Comparison of ENCODE assay signal across 8 cellular contexts in the genomic region with DNA sequence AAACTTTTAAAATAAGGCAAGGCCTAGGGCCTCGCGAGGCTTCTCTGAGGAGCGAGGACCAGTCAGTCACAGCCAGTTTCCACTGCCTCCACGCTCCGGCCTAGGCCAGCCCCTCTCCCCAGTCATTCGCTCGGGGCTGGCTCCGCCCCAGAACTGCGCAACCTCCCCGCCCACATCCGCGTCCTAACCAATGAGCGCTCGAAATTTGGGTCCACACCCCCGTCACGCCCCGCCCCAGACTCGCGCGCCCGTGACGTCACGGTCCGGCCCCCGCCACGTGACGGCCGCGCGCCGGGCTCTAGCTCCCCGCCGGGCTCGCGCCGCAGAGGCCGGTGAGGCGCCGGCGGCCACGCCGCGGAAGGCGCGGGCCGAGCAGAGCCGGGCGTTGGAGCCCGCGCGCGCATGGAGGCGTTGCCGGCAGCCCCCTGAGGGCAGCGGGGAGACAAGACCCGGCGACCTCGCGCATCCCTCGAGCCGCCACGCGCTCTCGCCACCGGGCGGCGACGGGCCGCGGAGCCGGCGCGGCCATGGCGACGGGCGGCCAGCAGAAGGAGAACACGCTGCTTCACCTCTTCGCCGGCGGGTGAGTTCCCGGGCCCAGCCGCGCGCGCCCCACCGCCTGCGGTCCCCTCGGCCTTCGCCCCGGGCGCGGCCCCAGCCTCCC. TPM values are rescaled to one million over a fixed set of nuclear protein-coding genes. Genes with fewer than 3 reads are reported as not detected.
DNase-seq lines count a peak whose midpoint lies in the region; ATAC-seq, FAIRE-seq and TF ChIP-seq lines count a peak whose summit lies in the region.

A gene with protein sequence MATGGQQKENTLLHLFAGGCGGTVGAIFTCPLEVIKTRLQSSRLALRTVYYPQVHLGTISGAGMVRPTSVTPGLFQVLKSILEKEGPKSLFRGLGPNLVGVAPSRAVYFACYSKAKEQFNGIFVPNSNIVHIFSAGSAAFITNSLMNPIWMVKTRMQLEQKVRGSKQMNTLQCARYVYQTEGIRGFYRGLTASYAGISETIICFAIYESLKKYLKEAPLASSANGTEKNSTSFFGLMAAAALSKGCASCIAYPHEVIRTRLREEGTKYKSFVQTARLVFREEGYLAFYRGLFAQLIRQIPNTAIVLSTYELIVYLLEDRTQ (plus strand): TSS at position 301 of the 664 bp plus-strand sequence. CDS start 227 bp downstream, at position 528.

- WGBS in HepG2 (ENCODE audit: low lambda C conversion rate): 0% methylated on average over 1 of the region's 92 CpGs

- CTCF ChIA-PET in HepG2 (lab: Yijun Ruan, JAX; ENCODE audit: low intra/inter-chr PET ratio, low total read pairs): no interaction called here

- ATAC-seq in GM19372 (IDR thresholded peaks at IDR 0.05; ENCODE audit: low read depth, unreplicated experiment): peak; percentile 93
- peak; percentile 91 for ATAC-seq in HG03521 (IDR thresholded peaks at IDR 0.05; ENCODE audit: unreplicated experiment)
- peak; percentile 91 for ATAC-seq in HepG2

- peak; percentile 81 to 84 for TF ChIP-seq POLR2A in HepG2 (IDR thresholded peaks at IDR 0.05; ENCODE audit: insufficient read depth in 1 of 2, low read depth in 2 of 2, low read length in 2 of 2)

- intact Hi-C loops in HepG2 (cut with micrococcal nuclease; ENCODE audit: unreplicated experiment): loop anchor here (5.0 kb wide), 1 partner anchor 37 kb away; no protein-coding TSS in a partner anchor

- H3K4me3 ChIP-seq in HepG2 (replicated peaks in 1 of 3; ENCODE audit: insufficient read depth in 1 of 3, low read depth in 2 of 3, low read length in 3 of 3): peak within 1 kb of the TSS; percentile 76 to 97 (median 92)

- TF ChIP-seq RAD21 in HepG2 (CRISPR knock-in tag; IDR thresholded peaks at IDR 0.05): peak; percentile 47; the same call in 1 of the 2 replicates

- in situ Hi-C loops in HepG2 (cut with HindIII; ENCODE audit: extremely low pct_ligation_motif_present, low pct_unique_long_range_greater_than_20kb): no loop called here

- no peaks in the 10 kb centered on the region for H3K27me3 ChIP-seq in HepG2 (ENCODE audit: control insufficient read depth in 1 of 2, insufficient read depth in 2 of 2, low read length in 2 of 2)

- H2AFZ ChIP-seq in HepG2 (ENCODE audit: low read length): no peak within 1 kb of the TSS

- H3K79me2 ChIP-seq in HepG2 (ENCODE audit: insufficient read depth, low read length): peaks cover 45% of the 10 kb centered on the region

- TF ChIP-seq EP300 in HepG2 (IDR thresholded peaks at IDR 0.05; ENCODE audit: low read depth in 2 of 2, low read length in 2 of 2) (no peak), HepG2 (CRISPR knock-in tag; IDR thresholded peaks at IDR 0.05; ENCODE audit: borderline replicate concordance) (no peak)

- H4K20me1 ChIP-seq in HepG2 (ENCODE audit: insufficient read depth, low read length): peaks cover 5% of the 10 kb centered on the region

- H3K4me1 ChIP-seq in HepG2 (ENCODE audit: insufficient read depth, low read length): peaks cover 61% of the 10 kb centered on the region

- H3K9me3 ChIP-seq in HepG2 (ENCODE audit: low read length): no peaks in the 10 kb centered on the region; the same call in 1 of the 2 replicates

- TF ChIP-seq CTCF in C4-2B (conservative IDR thresholded peaks at IDR 0.05) (no peak), HepG2 (CRISPR knock-in tag; IDR thresholded peaks at IDR 0.05) (peak; percentile 8; the same call in 1 of the 2 replicates)

- peak within 1 kb of the TSS; percentile 85 for H3K4me2 ChIP-seq in HepG2 (ENCODE audit: low read depth, low read length)

- peak within 1 kb of the TSS; percentile 89 for H3K9ac ChIP-seq in HepG2 (ENCODE audit: insufficient read depth, low read depth, low read length)

- DNase-seq in NCI-H69 (lab: John Stamatoyannopoulos, UW): peak; percentile 94
- DNase-seq in activated CD4-positive, alpha-beta T cell treated with anti-CD3 and anti-CD28 coated beads, Interleukin-2, amount 50 U/mL, for 24 hours (ENCODE audit: low read depth in 1 of 2, low spot score in 1 of 2): peak; percentile 96 to 97
- peak; percentile 99 for DNase-seq in dermis blood vessel endothelial cell
- peak; percentile 92 for DNase-seq in HepG2 (ENCODE audit: low spot score)
- DNase-seq in stimulated activated CD4-positive, alpha-beta T cell treated with anti-CD3 and anti-CD28 coated beads, Interleukin-2, amount 100 ng/mL, for 48 hours: peak; percentile 99 to 100

- BruUV-seq in HepG2 (replicated peaks; lab: Mats Ljungman, UMichigan): no TSS peak

- no peaks in the 10 kb centered on the region; a peak in 1 of 5 replicates for H3K36me3 ChIP-seq in HepG2 (replicated peaks in 1 of 2; ENCODE audit: control insufficient read depth in 1 of 2, insufficient read depth in 2 of 2, low read length in 2 of 2)

- peak; percentile 89 for FAIRE-seq in HepG2 (lab: Jason Lieb, UNC)

- peak within 1 kb of the TSS; percentile 97 for H3K27ac ChIP-seq in C4-2B
- H3K27ac ChIP-seq in HepG2 (ENCODE audit: extremely low read length, insufficient read depth, low read length): peak within 1 kb of the TSS; percentile 86

- POLR2A ChIA-PET in HepG2 (lab: Yijun Ruan, JAX): interaction anchor here (0.6 to 5.4 kb wide), 9 partner anchors 13 to 305 kb away, joined by 3 to 82 read pairs (median 6); a partner anchor contains a TSS

TF ChIP-seq in HepG2, 621 proteins besides CTCF, POLR2A, EP300 and RAD21 (continues in another document):
- TF ChIP-seq YEATS2 (CRISPR knock-in tag; IDR thresholded peaks at IDR 0.05; ENCODE audit: borderline replicate concordance): no peak; the same call in 1 of the 2 replicates
- no peak for TF ChIP-seq ZNF383 (CRISPR knock-in tag; IDR thresholded peaks at IDR 0.05; ENCODE audit: borderline replicate concordance)
- peak; percentile 71 for TF ChIP-seq SP2 (CRISPR knock-in tag; IDR thresholded peaks at IDR 0.05)
- no peak for TF ChIP-seq FOXJ3 (CRISPR knock-in tag; IDR thresholded peaks at IDR 0.05; ENCODE audit: borderline replicate concordance)
- TF ChIP-seq ZEB1 (IDR thresholded peaks at IDR 0.05; ENCODE audit: insufficient replicate concordance, low read depth): no peak
- TF ChIP-seq SP4 (CRISPR knock-in tag; IDR thresholded peaks at IDR 0.05): peak; percentile 100
- peak; percentile 69; the same call in 1 of the 2 replicates for TF ChIP-seq ZFP36L1 (CRISPR knock-in tag; IDR thresholded peaks at IDR 0.05)
- no peak for TF ChIP-seq NFIC (IDR thresholded peaks at IDR 0.05; ENCODE audit: low read length)
- peak; percentile 77; the same call in 1 of the 2 replicates for TF ChIP-seq ZSCAN21 (CRISPR knock-in tag; IDR thresholded peaks at IDR 0.05; ENCODE audit: borderline replicate concordance)
- TF ChIP-seq, protein P1, sequence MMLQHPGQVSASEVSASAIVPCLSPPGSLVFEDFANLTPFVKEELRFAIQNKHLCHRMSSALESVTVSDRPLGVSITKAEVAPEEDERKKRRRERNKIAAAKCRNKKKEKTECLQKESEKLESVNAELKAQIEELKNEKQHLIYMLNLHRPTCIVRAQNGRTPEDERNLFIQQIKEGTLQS (CRISPR knock-in tag; IDR thresholded peaks at IDR 0.05): no peak
- TF ChIP-seq ZMYM3 (CRISPR knock-in tag; IDR thresholded peaks at IDR 0.05): no peak
- peak; percentile 14; the same call in 1 of the 2 replicates for TF ChIP-seq ELF1 (CRISPR knock-in tag; IDR thresholded peaks at IDR 0.05)
- TF ChIP-seq, protein P2, sequence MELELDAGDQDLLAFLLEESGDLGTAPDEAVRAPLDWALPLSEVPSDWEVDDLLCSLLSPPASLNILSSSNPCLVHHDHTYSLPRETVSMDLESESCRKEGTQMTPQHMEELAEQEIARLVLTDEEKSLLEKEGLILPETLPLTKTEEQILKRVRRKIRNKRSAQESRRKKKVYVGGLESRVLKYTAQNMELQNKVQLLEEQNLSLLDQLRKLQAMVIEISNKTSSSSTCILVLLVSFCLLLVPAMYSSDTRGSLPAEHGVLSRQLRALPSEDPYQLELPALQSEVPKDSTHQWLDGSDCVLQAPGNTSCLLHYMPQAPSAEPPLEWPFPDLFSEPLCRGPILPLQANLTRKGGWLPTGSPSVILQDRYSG (CRISPR knock-in tag; IDR thresholded peaks at IDR 0.05): no peak; the same call in 1 of the 2 replicates
- peak; percentile 48; the same call in 1 of the 2 replicates for TF ChIP-seq ZNF446 (CRISPR knock-in tag; IDR thresholded peaks at IDR 0.05)
- TF ChIP-seq MED1 (CRISPR knock-in tag; IDR thresholded peaks at IDR 0.05): no peak
- no peak for TF ChIP-seq SMARCC2 (IDR thresholded peaks at IDR 0.05)
- peak; percentile 15 for TF ChIP-seq YY1 (IDR thresholded peaks at IDR 0.05; ENCODE audit: insufficient read depth, insufficient replicate concordance, low read depth, low read length)

RNA-seq across cellular contexts. Expression of the gene that starts here (rescaled TPM):
- total RNA-seq in dermis blood vessel endothelial cell (5.4 and 6.3 TPM in 2 replicates), HepG2 (2016; rRNA removed; fragmentation: Illumina TruSeq; extraction: Trizol) (48.6 and 50.3 TPM in 2 replicates)
- 154 and 160 TPM in 2 replicates for total RNA-seq in HepG2 (2016; cell fraction: cytosol; rRNA removed; fragmentation: Illumina TruSeq; extraction: Trizol; ENCODE audit: low read depth)
- 44.1 and 53.1 TPM in 2 replicates for total RNA-seq in HepG2 (2016; cell fraction: insoluble cytoplasmic fraction; rRNA removed; fragmentation: Illumina TruSeq; extraction: Trizol)
- total RNA-seq in HepG2 (2016; cell fraction: membrane; rRNA removed; fragmentation: Illumina TruSeq; extraction: Trizol): 183 TPM in 2 replicates
- 22.6 and 24.9 TPM in 2 replicates for total RNA-seq in HepG2 (2016; cell fraction: nucleus; rRNA removed; fragmentation: Illumina TruSeq; extraction: Trizol)
- 15.2 and 15.4 TPM in 2 replicates for polyA plus RNA-seq in HepG2 (2011; rRNA removed)
- 15.2 and 20.3 TPM in 2 replicates for polyA plus RNA-seq in HepG2 (2011; cell fraction: cytosol; rRNA removed)
- polyA plus RNA-seq in HepG2 (2011; cell fraction: nucleus; rRNA removed): 5.8 and 8.1 TPM in 2 replicates
- polyA plus RNA-seq in HepG2 (2012): 20.1 and 21.0 TPM in 2 replicates
- polyA plus RNA-seq in HepG2 (2016; cell fraction: cytosol; fragmentation: Illumina TruSeq; extraction: Trizol; ENCODE audit: low read depth): 153 and 173 TPM in 2 replicates
- polyA plus RNA-seq in HepG2 (2016; cell fraction: insoluble cytoplasmic fraction; fragmentation: Illumina TruSeq; extraction: Trizol; ENCODE audit: low read depth): 42.4 and 45.4 TPM in 2 replicates
- 145 and 151 TPM in 2 replicates for polyA plus RNA-seq in HepG2 (2016; cell fraction: membrane; fragmentation: Illumina TruSeq; extraction: Trizol; ENCODE audit: low read depth)
- 34.7 and 35.9 TPM in 2 replicates for polyA plus RNA-seq in HepG2 (2016; cell fraction: nucleus; fragmentation: Illumina TruSeq; extraction: Trizol; ENCODE audit: insufficient read depth, low read depth)
- 5.3 and 8.8 TPM in 2 replicates for polyA minus RNA-seq in HepG2 (2011; rRNA and poly(A)+ RNA removed; ENCODE audit: low replicate concordance)
- 11.6 and 12.6 TPM in 2 replicates for polyA minus RNA-seq in HepG2 (2011; cell fraction: cytosol; rRNA and poly(A)+ RNA removed)
- polyA minus RNA-seq in HepG2 (2011; cell fraction: nucleus; rRNA and poly(A)+ RNA removed): 10.7 and 13.2 TPM in 2 replicates

Comparison
In these comparisons a context has a peak if more than half of its experiments do, and no peak if none do; other contexts are left out.
1. Peak in every context shown above with its lines: DNase-seq, ATAC-seq, H3K4me3 ChIP-seq and H3K27ac ChIP-seq.